Comparison of ENCODE assay signal across 24 cellular contexts in the genomic region with DNA sequence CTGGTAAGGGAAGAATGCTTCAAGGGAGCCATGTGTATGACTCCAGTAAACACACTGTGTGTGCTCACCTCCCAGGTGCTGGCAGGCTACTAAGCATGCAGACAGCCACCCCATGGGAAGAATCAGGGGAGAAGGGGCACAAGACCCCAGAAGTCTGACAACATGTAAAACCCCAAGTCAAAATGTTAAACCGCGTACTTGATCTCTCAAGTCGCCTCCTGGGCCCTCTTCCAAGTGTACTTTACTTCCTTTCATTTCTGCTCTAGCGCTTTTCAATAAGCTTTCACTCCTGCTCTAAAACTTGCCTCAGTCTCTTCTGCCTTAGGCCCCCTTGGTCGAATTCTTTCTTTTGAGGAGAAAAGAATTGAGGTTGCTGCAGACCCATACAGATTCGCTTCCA.
"Had no signal": no experiment of that assay in that cellular context is flagged by ENCODE, and none has a peak within 500 bp of the region (broad histone marks: within the 10 kb centered on the region; RNA-seq: fewer than 3 reads in every experiment).

No MANE protein-coding gene starts in this region.

- ATAC-seq: activated CD8-positive, alpha-beta T cell treated with anti-CD3 and anti-CD28 coated beads for 36 hours; activated T-helper 17 cell treated with anti-CD3 and anti-CD28 coated beads, Interleukin-2, amount 50 U/mL, for 72 hours; body of pancreas; gastrocnemius medialis; T-cell had no signal

- H3K9me3 Mint-ChIP-seq: activated CD4-positive, alpha-beta T cell treated with anti-CD3 and anti-CD28 coated beads, Interleukin-2, amount 10 ng/mL, durations not matched to agents 24 days and 14 days; activated CD8-positive, alpha-beta T cell treated with anti-CD3 and anti-CD28 coated beads for 36 hours; activated T-helper 17 cell treated with anti-CD3 and anti-CD28 coated beads, Interleukin-2, amount 50 U/mL, for 72 hours; central memory CD8-positive, alpha-beta T cell; immature natural killer cell; neural crest cell; T-cell had no signal

- DNase-seq: activated CD4-positive, alpha-beta T cell treated with anti-CD3 and anti-CD28 coated beads, Interleukin-2, amount 10 ng/mL, durations not matched to agents 24 days and 14 days; activated CD8-positive, alpha-beta T cell treated with anti-CD3 and anti-CD28 coated beads for 36 hours; activated naive CD4-positive, alpha-beta T cell treated with Interleukin-2 at 50 U/mL for 16 hours; activated naive CD8-positive, alpha-beta T cell treated with anti-CD3 and anti-CD28 coated beads, Interleukin-2, amount 10 ng/mL, durations not matched to agents 7 days and 5 days; activated T-cell treated with anti-CD3 and anti-CD28 coated beads, Interleukin-2, amount 50 U/mL, for 1 hour; amygdala; body of pancreas; gastrocnemius medialis; heart right ventricle; immature natural killer cell; kidney glomerular epithelial cell; left ventricle myocardium superior; right lobe of liver; stimulated activated CD4-positive, alpha-beta T cell treated with anti-CD3 and anti-CD28 coated beads, Interleukin-4, amount 100 ng/mL, for 1 hour; stomach; T-cell had no signal

- H3K27ac Mint-ChIP-seq: activated CD4-positive, alpha-beta T cell treated with anti-CD3 and anti-CD28 coated beads, Interleukin-2, amount 10 ng/mL, durations not matched to agents 24 days and 14 days; activated CD8-positive, alpha-beta T cell treated with anti-CD3 and anti-CD28 coated beads for 36 hours; activated naive CD8-positive, alpha-beta T cell treated with anti-CD3 and anti-CD28 coated beads, Interleukin-2, amount 10 ng/mL, durations not matched to agents 7 days and 5 days; activated T-helper 17 cell treated with anti-CD3 and anti-CD28 coated beads, Interleukin-2, amount 50 U/mL, for 72 hours; immature natural killer cell; memory B cell; T-cell had no signal

- H3K4me3 Mint-ChIP-seq: activated CD4-positive, alpha-beta T cell treated with anti-CD3 and anti-CD28 coated beads, Interleukin-2, amount 10 ng/mL, durations not matched to agents 24 days and 14 days; activated CD8-positive, alpha-beta T cell treated with anti-CD3 and anti-CD28 coated beads for 36 hours; activated naive CD8-positive, alpha-beta T cell treated with anti-CD3 and anti-CD28 coated beads, Interleukin-2, amount 10 ng/mL, durations not matched to agents 7 days and 5 days; activated T-helper 17 cell treated with anti-CD3 and anti-CD28 coated beads, Interleukin-2, amount 50 U/mL, for 72 hours; central memory CD8-positive, alpha-beta T cell; immature natural killer cell; memory B cell; neural crest cell; T-cell had no signal

- H3K36me3 ChIP-seq: gastrocnemius medialis, heart right ventricle, prostate gland, right lobe of liver, stomach, upper lobe of left lung had no signal

- H3K27me3 ChIP-seq: body of pancreas, gastrocnemius medialis, right lobe of liver, stomach, upper lobe of left lung had no signal

- H3K27ac ChIP-seq: body of pancreas, coronary artery, gastrocnemius medialis, prostate gland, right lobe of liver, stomach had no signal

- H3K36me3 Mint-ChIP-seq: activated naive CD8-positive, alpha-beta T cell treated with anti-CD3 and anti-CD28 coated beads, Interleukin-2, amount 10 ng/mL, durations not matched to agents 7 days and 5 days; immature natural killer cell; memory B cell; T-cell had no signal

- H3K27me3 Mint-ChIP-seq: activated CD4-positive, alpha-beta T cell treated with anti-CD3 and anti-CD28 coated beads, Interleukin-2, amount 10 ng/mL, durations not matched to agents 24 days and 14 days; activated CD8-positive, alpha-beta T cell treated with anti-CD3 and anti-CD28 coated beads for 36 hours; activated naive CD8-positive, alpha-beta T cell treated with anti-CD3 and anti-CD28 coated beads, Interleukin-2, amount 10 ng/mL, durations not matched to agents 7 days and 5 days; activated T-helper 17 cell treated with anti-CD3 and anti-CD28 coated beads, Interleukin-2, amount 50 U/mL, for 72 hours; central memory CD8-positive, alpha-beta T cell; memory B cell; T-cell had no signal

- H3K9me3 ChIP-seq: body of pancreas, gastrocnemius medialis, heart right ventricle, prostate gland, right lobe of liver, stomach, upper lobe of left lung had no signal

- H3K4me2 ChIP-seq: smooth muscle cell had no signal

- H3K4me3 ChIP-seq: body of pancreas, coronary artery, gastrocnemius medialis, heart right ventricle, prostate gland, right lobe of liver, smooth muscle cell, stomach, upper lobe of left lung had no signal

- H3K4me1 Mint-ChIP-seq: activated CD4-positive, alpha-beta T cell treated with anti-CD3 and anti-CD28 coated beads, Interleukin-2, amount 10 ng/mL, durations not matched to agents 24 days and 14 days; activated naive CD8-positive, alpha-beta T cell treated with anti-CD3 and anti-CD28 coated beads, Interleukin-2, amount 10 ng/mL, durations not matched to agents 7 days and 5 days; activated T-helper 17 cell treated with anti-CD3 and anti-CD28 coated beads, Interleukin-2, amount 50 U/mL, for 72 hours; central memory CD8-positive, alpha-beta T cell; immature natural killer cell; memory B cell; T-cell had no signal
